ENCODE assay signal across 1 cellular context in the genomic region with DNA sequence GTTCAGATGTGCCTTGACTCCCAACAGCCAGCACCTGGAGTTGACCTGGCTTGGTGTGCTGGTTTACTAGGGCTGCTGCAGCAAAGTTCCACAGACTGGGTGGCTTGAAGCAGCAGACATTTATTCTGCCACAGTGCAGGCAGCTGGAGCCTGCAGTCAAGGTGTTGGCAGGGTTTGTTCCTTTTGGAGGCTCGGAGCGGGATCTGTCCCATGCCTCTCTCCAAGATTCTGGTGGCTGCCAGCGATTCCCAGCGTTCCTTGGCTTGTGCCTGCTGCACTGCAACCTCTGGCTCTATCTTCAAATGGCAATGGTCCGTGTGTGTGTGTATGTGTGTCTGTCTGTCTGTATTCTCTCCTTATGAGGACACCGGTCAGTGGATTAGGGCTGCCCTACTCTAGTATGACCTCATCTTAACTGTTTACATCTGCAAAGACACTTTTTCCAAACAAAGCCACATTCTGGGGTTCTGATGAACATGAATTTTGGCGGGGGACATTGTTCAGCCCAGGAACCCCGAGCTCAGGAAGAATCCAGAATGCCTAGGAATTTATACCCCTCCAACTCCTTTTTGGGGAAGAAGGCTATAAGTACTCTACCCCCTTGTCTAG.
TF ChIP-seq lines count a peak whose summit lies in the region.

No MANE protein-coding gene starts in this region.

TF ChIP-seq in WTC11, 78 proteins besides CTCF, POLR2A, EP300 and RAD21 (continued from another document):
- TF ChIP-seq, protein P1, sequence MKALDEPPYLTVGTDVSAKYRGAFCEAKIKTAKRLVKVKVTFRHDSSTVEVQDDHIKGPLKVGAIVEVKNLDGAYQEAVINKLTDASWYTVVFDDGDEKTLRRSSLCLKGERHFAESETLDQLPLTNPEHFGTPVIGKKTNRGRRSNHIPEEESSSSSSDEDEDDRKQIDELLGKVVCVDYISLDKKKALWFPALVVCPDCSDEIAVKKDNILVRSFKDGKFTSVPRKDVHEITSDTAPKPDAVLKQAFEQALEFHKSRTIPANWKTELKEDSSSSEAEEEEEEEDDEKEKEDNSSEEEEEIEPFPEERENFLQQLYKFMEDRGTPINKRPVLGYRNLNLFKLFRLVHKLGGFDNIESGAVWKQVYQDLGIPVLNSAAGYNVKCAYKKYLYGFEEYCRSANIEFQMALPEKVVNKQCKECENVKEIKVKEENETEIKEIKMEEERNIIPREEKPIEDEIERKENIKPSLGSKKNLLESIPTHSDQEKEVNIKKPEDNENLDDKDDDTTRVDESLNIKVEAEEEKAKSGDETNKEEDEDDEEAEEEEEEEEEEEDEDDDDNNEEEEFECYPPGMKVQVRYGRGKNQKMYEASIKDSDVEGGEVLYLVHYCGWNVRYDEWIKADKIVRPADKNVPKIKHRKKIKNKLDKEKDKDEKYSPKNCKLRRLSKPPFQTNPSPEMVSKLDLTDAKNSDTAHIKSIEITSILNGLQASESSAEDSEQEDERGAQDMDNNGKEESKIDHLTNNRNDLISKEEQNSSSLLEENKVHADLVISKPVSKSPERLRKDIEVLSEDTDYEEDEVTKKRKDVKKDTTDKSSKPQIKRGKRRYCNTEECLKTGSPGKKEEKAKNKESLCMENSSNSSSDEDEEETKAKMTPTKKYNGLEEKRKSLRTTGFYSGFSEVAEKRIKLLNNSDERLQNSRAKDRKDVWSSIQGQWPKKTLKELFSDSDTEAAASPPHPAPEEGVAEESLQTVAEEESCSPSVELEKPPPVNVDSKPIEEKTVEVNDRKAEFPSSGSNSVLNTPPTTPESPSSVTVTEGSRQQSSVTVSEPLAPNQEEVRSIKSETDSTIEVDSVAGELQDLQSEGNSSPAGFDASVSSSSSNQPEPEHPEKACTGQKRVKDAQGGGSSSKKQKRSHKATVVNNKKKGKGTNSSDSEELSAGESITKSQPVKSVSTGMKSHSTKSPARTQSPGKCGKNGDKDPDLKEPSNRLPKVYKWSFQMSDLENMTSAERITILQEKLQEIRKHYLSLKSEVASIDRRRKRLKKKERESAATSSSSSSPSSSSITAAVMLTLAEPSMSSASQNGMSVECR (CRISPR knock-in tag; IDR thresholded peaks at IDR 0.05; ENCODE audit: borderline replicate concordance), result no peak
- TF ChIP-seq NR2C2 (CRISPR knock-in tag; IDR thresholded peaks at IDR 0.05) (no peak), ATF1 (CRISPR knock-in tag; IDR thresholded peaks at IDR 0.05) (no peak), CBFB (CRISPR knock-in tag; IDR thresholded peaks at IDR 0.05; ENCODE audit: low read depth) (no peak), ZNF219 (CRISPR knock-in tag; IDR thresholded peaks at IDR 0.05; ENCODE audit: borderline replicate concordance) (no peak), GABPB1 (CRISPR knock-in tag; IDR thresholded peaks at IDR 0.05) (no peak), FOXP1 (CRISPR knock-in tag; IDR thresholded peaks at IDR 0.05; ENCODE audit: borderline replicate concordance) (no peak), HMGXB4 (CRISPR knock-in tag; IDR thresholded peaks at IDR 0.05) (no peak), IRF2 (CRISPR knock-in tag; IDR thresholded peaks at IDR 0.05; ENCODE audit: borderline replicate concordance, low read depth) (no peak)
- TF ChIP-seq, protein P2, sequence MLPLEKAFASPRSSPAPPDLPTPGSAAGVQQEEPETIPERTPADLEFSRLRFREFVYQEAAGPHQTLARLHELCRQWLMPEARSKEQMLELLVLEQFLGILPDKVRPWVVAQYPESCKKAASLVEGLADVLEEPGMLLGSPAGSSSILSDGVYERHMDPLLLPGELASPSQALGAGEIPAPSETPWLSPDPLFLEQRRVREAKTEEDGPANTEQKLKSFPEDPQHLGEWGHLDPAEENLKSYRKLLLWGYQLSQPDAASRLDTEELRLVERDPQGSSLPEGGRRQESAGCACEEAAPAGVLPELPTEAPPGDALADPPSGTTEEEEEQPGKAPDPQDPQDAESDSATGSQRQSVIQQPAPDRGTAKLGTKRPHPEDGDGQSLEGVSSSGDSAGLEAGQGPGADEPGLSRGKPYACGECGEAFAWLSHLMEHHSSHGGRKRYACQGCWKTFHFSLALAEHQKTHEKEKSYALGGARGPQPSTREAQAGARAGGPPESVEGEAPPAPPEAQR (CRISPR knock-in tag; IDR thresholded peaks at IDR 0.05), result no peak
